In genomic region chr10:36720931-36721330, GRCh38 we compare ENCODE assay signal across 22 cellular contexts.
"Had no signal": no experiment of that assay in that cellular context is flagged by ENCODE, and none has a peak within 500 bp of the region (broad histone marks: within the 10 kb centered on the region; RNA-seq: fewer than 3 reads in every experiment).

No MANE protein-coding gene starts in this region.

- H3K4me3 ChIP-seq: ascending aorta, body of pancreas, PC-9 had no signal

- DNase-seq: activated CD4-positive, alpha-beta T cell treated with anti-CD3 and anti-CD28 coated beads for 48 hours; activated CD4-positive, alpha-beta T cell treated with anti-CD3 and anti-CD28 coated beads, Interleukin-2, amount 50 U/mL, for 48 hours; activated CD4-positive, CD25-positive, alpha-beta regulatory T cell treated with anti-CD3 and anti-CD28 coated beads, Interleukin-2, amount 50 U/mL, for 72 hours; activated CD8-positive, alpha-beta memory T cell treated with anti-CD3 and anti-CD28 coated beads, Interleukin-2, amount 10 ng/mL, durations not matched to agents 7 days and 5 days; activated effector memory CD4-positive, alpha-beta T cell treated with Interleukin-2 at 50 U/mL for 16 hours; activated naive CD4-positive, alpha-beta T cell; activated T-cell treated with anti-CD3 and anti-CD28 coated beads, Interleukin-2, amount 50 U/mL, for 24 hours; amniotic stem cell; body of pancreas; cerebellar nuclear complex; Kasumi-1; KBM-7; NCI-H1092; NCI-H1417; NCI-H1930; NCI-H2171; NCI-H2227 treated with DMSO at 0.1 percent for 48 hours; NCI-H446 treated with DMSO at 0.1 percent for 48 hours; NCI-H526; PC-9; SHP77 treated with DMSO at 0.1 percent for 48 hours had no signal

- ATAC-seq: activated CD8-positive, alpha-beta memory T cell treated with anti-CD3 and anti-CD28 coated beads, Interleukin-2, amount 10 ng/mL, durations not matched to agents 7 days and 5 days; body of pancreas had no signal
